Comparison of ENCODE assay signal across 21 cellular contexts in the genomic region with DNA sequence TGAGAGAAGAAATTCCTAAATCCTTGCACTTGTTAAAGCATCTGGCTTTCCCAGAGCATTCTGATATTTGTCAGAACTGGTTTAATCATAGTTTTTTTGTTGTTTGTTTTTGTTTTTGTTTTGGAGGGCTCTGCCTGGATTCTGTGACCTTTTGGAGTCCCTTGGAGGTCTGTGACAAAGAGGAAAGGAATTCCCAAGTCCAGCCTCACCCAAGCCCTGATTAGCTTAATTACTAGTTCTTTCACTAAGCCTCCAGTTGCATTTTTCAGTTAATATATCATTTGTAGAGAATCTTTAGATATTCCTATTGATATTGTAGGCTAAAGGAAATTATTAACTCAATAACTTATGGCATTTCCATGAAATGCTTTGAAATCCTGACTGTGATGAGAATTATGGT. TPM values are rescaled to one million over a fixed set of nuclear protein-coding genes. Genes with fewer than 3 reads are reported as not detected.
"Had no signal": no experiment of that assay in that cellular context is flagged by ENCODE, and none has a peak within 500 bp of the region (broad histone marks: within the 10 kb centered on the region; RNA-seq: fewer than 3 reads in every experiment).

No MANE protein-coding gene starts in this region.

- H3K4me3 Mint-ChIP-seq: activated naive CD8-positive, alpha-beta T cell; activated T-helper 1 cell treated with anti-CD3 and anti-CD28 coated beads, Interleukin-12 subunit alpha, Interleukin-12 subunit beta, Interleukin-2, Interleukin-4 antibody, amounts not matched to agents 30 ng/mL and 10 ng/mL and 1 ng/mL, durations not matched to agents 14 hours and 24 hours and 36 hours; dendritic cell treated with granulocyte-macrophage colony-stimulating factor and Interleukin-4, amounts not matched to agents 40 ng/mL and 50 ng/mL, for 4 days; naive thymus-derived CD8-positive, alpha-beta T cell had no signal

- H3K27me3 ChIP-seq: cardiac muscle cell, esophagus squamous epithelium, sigmoid colon, tibial artery, uterus had no signal

- H3K4me3 ChIP-seq: cardiac muscle cell, esophagus squamous epithelium, sigmoid colon, tibial artery, uterus had no signal

- H3K9me3 Mint-ChIP-seq: activated T-helper 1 cell treated with anti-CD3 and anti-CD28 coated beads, Interleukin-12 subunit alpha, Interleukin-12 subunit beta, Interleukin-2, Interleukin-4 antibody, amounts not matched to agents 30 ng/mL and 10 ng/mL and 1 ng/mL, durations not matched to agents 14 hours and 24 hours and 36 hours; dendritic cell treated with granulocyte-macrophage colony-stimulating factor and Interleukin-4, amounts not matched to agents 40 ng/mL and 50 ng/mL, for 4 days had no signal

- H3K9ac ChIP-seq: parathyroid adenoma had no signal

- H3K4me1 ChIP-seq: esophagus squamous epithelium, parathyroid adenoma, sigmoid colon, tibial artery, uterus had no signal

- ATAC-seq: naive thymus-derived CD8-positive, alpha-beta T cell had no signal

- H3K36me3 Mint-ChIP-seq: activated naive CD8-positive, alpha-beta T cell had no signal

- H3K36me3 ChIP-seq: cardiac muscle cell, esophagus squamous epithelium, sigmoid colon, tibial artery, uterus, WERI-Rb-1 had no signal

- H3K9me3 ChIP-seq: esophagus squamous epithelium, sigmoid colon, tibial artery, uterus had no signal

- DNase-seq: activated CD4-positive, alpha-beta T cell treated with anti-CD3 and anti-CD28 coated beads, Interleukin-2, amount 50 U/mL, for 48 hours; activated T-cell treated with anti-CD3 and anti-CD28 coated beads for 4 hours; effector memory CD4-positive, alpha-beta T cell; esophagus squamous epithelium; hippocampal formation; mesenchymal stem cell; naive thymus-derived CD8-positive, alpha-beta T cell; sigmoid colon; stimulated activated CD4-positive, alpha-beta T cell treated with anti-CD3 and anti-CD28 coated beads, Interleukin-2, amount 100 ng/mL, for 24 hours; stimulated activated naive CD4-positive, alpha-beta T cell treated with Interleukin-2 at 50 U/mL for 16 hours; T-helper 2 cell; tibial artery; uterus; WERI-Rb-1 had no signal

- H3K4me1 Mint-ChIP-seq: naive thymus-derived CD8-positive, alpha-beta T cell had no signal

- H3K27ac ChIP-seq: cardiac muscle cell, esophagus squamous epithelium, parathyroid adenoma, sigmoid colon, tibial artery, uterus, WERI-Rb-1 had no signal

- H3K27ac Mint-ChIP-seq: activated naive CD8-positive, alpha-beta T cell; activated T-helper 1 cell treated with anti-CD3 and anti-CD28 coated beads, Interleukin-12 subunit alpha, Interleukin-12 subunit beta, Interleukin-2, Interleukin-4 antibody, amounts not matched to agents 30 ng/mL and 10 ng/mL and 1 ng/mL, durations not matched to agents 14 hours and 24 hours and 36 hours; dendritic cell treated with granulocyte-macrophage colony-stimulating factor and Interleukin-4, amounts not matched to agents 40 ng/mL and 50 ng/mL, for 4 days; naive thymus-derived CD8-positive, alpha-beta T cell had no signal

RNA-seq across cellular contexts. Expression of gene ACE2, which starts 0.7 kb away (rescaled TPM):
- total RNA-seq: chondrocyte; fibroblast of villous mesenchyme; naive thymus-derived CD8-positive, alpha-beta T cell had no signal
